In the genomic region with DNA sequence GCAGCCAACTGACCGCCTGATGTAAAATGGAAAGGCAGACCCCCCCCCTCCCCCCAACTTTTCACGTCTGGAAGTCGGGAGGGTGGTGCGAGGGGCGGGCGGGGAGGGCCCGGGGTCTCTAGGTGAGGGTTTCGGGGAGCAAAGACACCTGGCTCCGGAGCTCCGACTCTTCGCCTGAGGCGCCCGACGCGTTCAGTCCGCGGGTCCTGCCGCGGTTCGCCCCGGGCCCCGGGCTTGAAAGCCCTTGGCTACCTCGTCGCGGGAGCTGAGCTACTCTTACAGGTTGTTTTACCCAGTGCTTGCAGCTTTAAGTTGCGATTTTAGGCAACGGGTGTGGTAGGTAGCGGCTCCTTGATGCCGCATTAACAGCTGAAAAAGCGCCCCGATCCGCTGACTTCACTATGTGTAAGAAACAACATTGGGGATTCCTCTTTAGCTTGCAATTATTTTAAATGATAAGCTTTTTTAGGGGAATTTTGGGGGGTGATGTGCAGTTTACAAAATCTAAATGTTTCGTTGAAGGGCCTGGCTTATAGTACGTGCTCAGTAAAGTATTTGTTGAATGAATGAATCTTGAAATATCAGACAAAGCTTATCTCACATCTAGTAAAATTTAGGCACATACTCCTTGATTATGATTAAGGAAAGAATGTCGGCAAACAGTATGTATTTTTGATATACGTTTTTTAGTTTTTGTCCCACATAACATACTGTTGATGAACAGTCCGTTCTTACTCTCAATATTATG, we compare ENCODE assay signal across 7 cellular contexts. TPM values are rescaled to one million over a fixed set of nuclear protein-coding genes. Genes with fewer than 3 reads are reported as not detected.
DNase-seq lines count a peak whose midpoint lies in the region; ATAC-seq, FAIRE-seq and TF ChIP-seq lines count a peak whose summit lies in the region.

No MANE protein-coding gene starts in this region.

- no TSS peak for BruUV-seq in K562 (replicated peaks; lab: Mats Ljungman, UMichigan)

- no peaks in the 10 kb centered on the region for H3K27me3 ChIP-seq in SJCRH30
- H3K27me3 ChIP-seq in K562 (ENCODE audit: control insufficient read depth in 2 of 2, insufficient read depth in 2 of 2, low read length in 2 of 2), result no peaks in the 10 kb centered on the region
- no peaks in the 10 kb centered on the region for H3K27me3 ChIP-seq in skeletal muscle tissue (ENCODE audit: control insufficient read depth in 3 of 3, insufficient read depth in 3 of 3, low read length in 3 of 3)

- H4K20me1 ChIP-seq in K562 (replicated peaks; ENCODE audit: control insufficient read depth, insufficient read depth, low read length), result no peaks in the 10 kb centered on the region

- intact Hi-C loops in K562 (cut with micrococcal nuclease), result loop anchor here (2.0 kb wide), 2 partner anchors 94 to 118 kb away; partner anchors contain the start of gene LYRM7

- CTCF ChIA-PET in K562 (lab: Yijun Ruan, JAX; ENCODE audit: low intra/inter-chr PET ratio), result no interaction called here

- no peak for FAIRE-seq in K562 (lab: Jason Lieb, UNC)

- H3K4me3 ChIP-seq in GM08714 (ENCODE audit: low read length) (peak overlapping the region; percentile 100), SJCRH30 (peak overlapping the region; percentile 95), K562 (peak overlapping the region; percentile 94), skeletal muscle tissue (ENCODE audit: low read length in 3 of 3) (peak overlapping the region; percentile 91 to 97 (median 93))

- H3K4me1 ChIP-seq in SJCRH30 (peaks cover 6% of the 10 kb centered on the region; the same call in 1 of the 2 replicates), K562 (replicated peaks in 1 of 2; ENCODE audit: control insufficient read depth in 2 of 2, insufficient read depth in 2 of 2, low read length in 2 of 2) (peaks cover 0 to 4% of the 10 kb centered on the region in 2 experiments; a peak in 2 of 5 replicates), skeletal muscle tissue (ENCODE audit: control insufficient read depth in 3 of 3, insufficient read depth in 3 of 3, low read length in 3 of 3) (peaks cover 2 to 5% (median 5%) of the 10 kb centered on the region in 3 donors)

- TF ChIP-seq EP300 in K562 (IDR thresholded peaks at IDR 0.05; ENCODE audit: low read length), result no peak

- WGBS in K562 (ENCODE audit: insufficient coverage, low coverage, missing lambda C conversion rate), result under 1% methylated on average over 30 of the region's 37 CpGs

- no peaks in the 10 kb centered on the region for H3K9me3 ChIP-seq in SJCRH30 (replicated peaks)
- no peaks in the 10 kb centered on the region for H3K9me3 ChIP-seq in K562 (replicated peaks; ENCODE audit: control insufficient read depth, insufficient read depth, low read depth, low read length)
- no peaks in the 10 kb centered on the region for H3K9me3 ChIP-seq in skeletal muscle tissue (ENCODE audit: control insufficient read depth in 3 of 3, low read length in 3 of 3)

- POLR2A ChIA-PET in K562 (lab: Yijun Ruan, JAX), result interaction anchor here (0.6 to 3.8 kb wide), 19 partner anchors 9 to 729 kb away, joined by 3 to 20 read pairs (median 3); no protein-coding TSS in a partner anchor

- ATAC-seq in HG02852 (IDR thresholded peaks at IDR 0.05; ENCODE audit: unreplicated experiment) (peak; percentile 10), K562 (peak; percentile 62)

- H3K36me3 ChIP-seq in SJCRH30 (no peaks in the 10 kb centered on the region), K562 (ENCODE audit: control insufficient read depth, insufficient read depth, low read length) (no peaks in the 10 kb centered on the region), skeletal muscle tissue (ENCODE audit: control insufficient read depth in 3 of 3, insufficient read depth in 3 of 3, low read length in 3 of 3) (no peaks in the 10 kb centered on the region)

- no peak for TF ChIP-seq POLR2A in K562 (conservative IDR thresholded peaks at IDR 0.05)

- peak overlapping the region; percentile 85 for H3K4me2 ChIP-seq in K562 (ENCODE audit: insufficient read depth, low read length)

- in situ Hi-C loops in K562 (cut with MboI), result no loop called here

- TF ChIP-seq CTCF in K562 (IDR thresholded peaks at IDR 0.05 in 2 of 3, conservative IDR thresholded peaks at IDR 0.05 in 1 of 3; ENCODE audit: insufficient read depth in 2 of 3, low read depth in 1 of 3, low read length in 3 of 3), result no peak

- TF ChIP-seq RAD21 in K562 (CRISPR knock-in tag; conservative IDR thresholded peaks at IDR 0.05 in 1 of 2, IDR thresholded peaks at IDR 0.05 in 1 of 2), result no peak

- DNase-seq in SJCRH30 (peak; percentile 43 to 60), K562 (ENCODE audit: extremely low read depth in 1 of 4, low spot score in 3 of 4) (peak in 3 of 4 experiments; percentile 38 to 73 (median 43)), iPS-NIHi11 (ENCODE audit: low spot score) (peak; percentile 46), NCI-H446 treated with DMSO at 0.1 percent for 48 hours (lab: John Stamatoyannopoulos, UW) (no peak)

- H2AFZ ChIP-seq in K562 (ENCODE audit: low read depth, low read length), result peak overlapping the region; percentile 81

- peak overlapping the region; percentile 93 to 100 for H3K9ac ChIP-seq in K562 (ENCODE audit: insufficient read depth in 1 of 2, low read depth in 2 of 2, low read length in 2 of 2)
- H3K9ac ChIP-seq in skeletal muscle tissue (ENCODE audit: low read depth in 1 of 3, low read length in 3 of 3), result peak overlapping the region; percentile 84 to 98 (median 94)

- no peaks in the 10 kb centered on the region for H3K9me1 ChIP-seq in K562 (ENCODE audit: control insufficient read depth, insufficient read depth, low read length)

- peaks cover 65% of the 10 kb centered on the region for H3K79me2 ChIP-seq in K562 (ENCODE audit: control insufficient read depth, insufficient read depth, low read length)

- H3K27ac ChIP-seq in SJCRH30 (peak overlapping the region; percentile 86), K562 (ENCODE audit: extremely low read depth, low read depth, low read length) (peak overlapping the region; percentile 92), skeletal muscle tissue (ENCODE audit: low read depth, low read length) (peak overlapping the region; percentile 78)

TF ChIP-seq in K562, 482 proteins besides CTCF, POLR2A, EP300 and RAD21 (continues in another document):
- TF ChIP-seq PKNOX1 (IDR thresholded peaks at IDR 0.05) (no peak), TOE1 (IDR thresholded peaks at IDR 0.05; ENCODE audit: borderline replicate concordance) (no peak), TOE1 (CRISPR knock-in tag; IDR thresholded peaks at IDR 0.05; ENCODE audit: borderline replicate concordance, low read depth) (0 out of 2 replicates have a peak, but pooled peaks have one; percentile 20), RCOR1 (IDR thresholded peaks at IDR 0.05; ENCODE audit: borderline replicate concordance in 1 of 2, low read depth in 2 of 2, low read length in 2 of 2) (0 out of 4 replicates have a peak, but pooled peaks of 1 of the 2 experiments have one; percentile 10), SLC30A9 (CRISPR knock-in tag; IDR thresholded peaks at IDR 0.05) (no peak), CHD4 (IDR thresholded peaks at IDR 0.05; ENCODE audit: insufficient read depth, insufficient replicate concordance, low read depth, low read length, poor library complexity, severe bottlenecking) (no peak), SMC3 (conservative IDR thresholded peaks at IDR 0.05; ENCODE audit: insufficient read depth, low read depth, low read length) (no peak), ZNF3 (CRISPR knock-in tag; IDR thresholded peaks at IDR 0.05) (peak; percentile 91), ZNF12 (CRISPR knock-in tag; IDR thresholded peaks at IDR 0.05) (peak; percentile 93)
- TF ChIP-seq, protein P1, sequence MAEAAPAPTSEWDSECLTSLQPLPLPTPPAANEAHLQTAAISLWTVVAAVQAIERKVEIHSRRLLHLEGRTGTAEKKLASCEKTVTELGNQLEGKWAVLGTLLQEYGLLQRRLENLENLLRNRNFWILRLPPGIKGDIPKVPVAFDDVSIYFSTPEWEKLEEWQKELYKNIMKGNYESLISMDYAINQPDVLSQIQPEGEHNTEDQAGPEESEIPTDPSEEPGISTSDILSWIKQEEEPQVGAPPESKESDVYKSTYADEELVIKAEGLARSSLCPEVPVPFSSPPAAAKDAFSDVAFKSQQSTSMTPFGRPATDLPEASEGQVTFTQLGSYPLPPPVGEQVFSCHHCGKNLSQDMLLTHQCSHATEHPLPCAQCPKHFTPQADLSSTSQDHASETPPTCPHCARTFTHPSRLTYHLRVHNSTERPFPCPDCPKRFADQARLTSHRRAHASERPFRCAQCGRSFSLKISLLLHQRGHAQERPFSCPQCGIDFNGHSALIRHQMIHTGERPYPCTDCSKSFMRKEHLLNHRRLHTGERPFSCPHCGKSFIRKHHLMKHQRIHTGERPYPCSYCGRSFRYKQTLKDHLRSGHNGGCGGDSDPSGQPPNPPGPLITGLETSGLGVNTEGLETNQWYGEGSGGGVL (CRISPR knock-in tag; IDR thresholded peaks at IDR 0.05), result no peak

RNA-seq across cellular contexts. Expression of gene CDC42SE2, which starts 0.8 kb away (rescaled TPM):
- total RNA-seq in SJCRH30 (2014; rRNA removed; shearing (Covaris generic)), result 31.3 and 33.7 TPM in 2 replicates
- total RNA-seq in K562 (2011; cell fraction: chromatin; rRNA removed; ENCODE audit: low replicate concordance), result 14.0 and 31.6 TPM in 2 replicates
- total RNA-seq in K562 (2011; cell fraction: nucleolus; rRNA removed), result 8.8 and 11.4 TPM in 2 replicates
- 23.0 and 38.4 TPM in 2 replicates for total RNA-seq in K562 (2011; cell fraction: nucleoplasm; rRNA removed)
- total RNA-seq in K562 (2014; rRNA removed), result 24.8 and 31.2 TPM in 2 replicates
- 40.5 and 46.8 TPM in 2 replicates for total RNA-seq in K562 (2014; rRNA removed; fragmentation: Illumina TruSeq; extraction: Trizol)
- total RNA-seq in K562 (2015; rRNA removed; fragmentation: Illumina TruSeq; extraction: Trizol), result 38.0 and 39.7 TPM in 2 replicates
- 32.7 and 34.2 TPM in 2 replicates for total RNA-seq in K562 (2021)
- 30.9 and 44.3 TPM in 2 replicates for polyA plus RNA-seq in K562 (2011; rRNA removed)
- 9.3 and 24.7 TPM in 2 replicates for polyA plus RNA-seq in K562 (2011; cell fraction: cytosol; rRNA removed)
- polyA plus RNA-seq in K562 (2011; cell fraction: nucleus; rRNA removed), result 6.0 and 9.8 TPM in 2 replicates
- polyA plus RNA-seq in K562 (2012), result 25.2 and 27.7 TPM in 2 replicates
- polyA plus RNA-seq in K562 (2014; fragmentation: Illumina TruSeq; extraction: Trizol), result 30.0 and 33.8 TPM in 2 replicates
- 10 to 100 TPM; 25.9 to 27.9 TPM for polyA plus RNA-seq in K562 (2014; fragmentation: Nextera tagmentation; extraction: Ambion mirVana)
- polyA plus RNA-seq in K562 (2014; rRNA removed), result 27.6 and 34.3 TPM in 2 replicates
- 57.8 and 58.4 TPM in 2 replicates for polyA minus RNA-seq in K562 (2011; rRNA and poly(A)+ RNA removed)
- polyA minus RNA-seq in K562 (2011; cell fraction: cytosol; rRNA and poly(A)+ RNA removed), result 12.7 and 19.6 TPM in 2 replicates
- 11.4 and 14.8 TPM in 2 replicates for polyA minus RNA-seq in K562 (2011; cell fraction: nucleus; rRNA and poly(A)+ RNA removed)
- 27.7 TPM for total RNA-seq in skeletal muscle tissue
